ENCODE assay signal across 22 cellular contexts in genomic region chr12:25063873-25064598, GRCh38.
DNase-seq lines count a peak whose midpoint lies in the region; ATAC-seq and TF ChIP-seq lines count a peak whose summit lies in the region.
"Had no signal": no experiment of that assay in that cellular context is flagged by ENCODE, and none has a peak within 500 bp of the region (broad histone marks: within the 10 kb centered on the region; RNA-seq: fewer than 3 reads in every experiment).

No MANE protein-coding gene starts in this region.

- H4K20me1 ChIP-seq in DOHH2 (ENCODE audit: control insufficient read depth, insufficient read depth, low read depth, low read length): peaks cover 60% of the 10 kb centered on the region

- H3K4me3 ChIP-seq in DOHH2 (ENCODE audit: low read length): no peak overlapping the region
- H3K4me3 ChIP-seq in iPS-18a (ENCODE audit: low read length): peak overlapping the region; percentile 10
- H3K4me3 ChIP-seq: thyroid gland had no signal

- peaks cover 15% of the 10 kb centered on the region for H3K4me1 Mint-ChIP-seq in T-helper 17 cell
- H3K4me1 Mint-ChIP-seq: brain had no signal

- H3K9me3 ChIP-seq in DOHH2 (ENCODE audit: control insufficient read depth, insufficient read depth, low read length) (no peaks in the 10 kb centered on the region), T-helper 17 cell (ENCODE audit: control insufficient read depth, low read length, poor library complexity, severe bottlenecking) (no peaks in the 10 kb centered on the region), iPS-18a (ENCODE audit: control insufficient read depth, low read depth, low read length) (no peaks in the 10 kb centered on the region)
- H3K9me3 ChIP-seq: thyroid gland had no signal

- H3K4me1 ChIP-seq in DOHH2 (ENCODE audit: control insufficient read depth, low read length) (peaks cover 94% of the 10 kb centered on the region), iPS-18a (ENCODE audit: control insufficient read depth, low read depth, low read length) (peaks cover 18% of the 10 kb centered on the region)
- H3K4me1 ChIP-seq: thyroid gland had no signal

- H3K27me3 ChIP-seq in DOHH2 (ENCODE audit: control insufficient read depth, low read length): no peaks in the 10 kb centered on the region
- no peaks in the 10 kb centered on the region for H3K27me3 ChIP-seq in iPS-18a (ENCODE audit: control insufficient read depth, insufficient read depth, low read length)
- H3K27me3 ChIP-seq: thyroid gland had no signal

- DNase-seq in T-helper 17 cell: no peak
- no peak for DNase-seq in GF-D8 (lab: John Stamatoyannopoulos, UW)
- DNase-seq: activated CD4-positive, alpha-beta memory T cell treated with anti-CD3 and anti-CD28 coated beads for 36 hours; activated T-cell treated with anti-CD3 and anti-CD28 coated beads, Interleukin-2, amount 50 U/mL, for 24 hours; CD4-positive, alpha-beta T cell; HFFc6; midbrain; NCI-H2171; NCI-H69; OCI-M1; SHP77 treated with DMSO at 0.1 percent for 48 hours; stimulated activated naive CD4-positive, alpha-beta T cell treated with Interleukin-2 at 50 U/mL for 16 hours; thyroid gland had no signal

- H3K27me3 Mint-ChIP-seq in T-helper 17 cell: no peaks in the 10 kb centered on the region
- H3K27me3 Mint-ChIP-seq: activated CD4-positive, alpha-beta memory T cell treated with anti-CD3 and anti-CD28 coated beads for 36 hours; activated T-cell treated with anti-CD3 and anti-CD28 coated beads, Interleukin-2, amount 50 U/mL, for 24 hours; brain; CD4-positive, alpha-beta T cell had no signal

- H3K4me2 ChIP-seq in DOHH2 (ENCODE audit: low read length): 0 out of 2 replicates have a peak overlapping the region, but pooled peaks have one; percentile 8

- no peak for TF ChIP-seq CTCF in DOHH2 (IDR thresholded peaks at IDR 0.05; ENCODE audit: low read depth, low read length, poor library complexity, severe bottlenecking)

- H3K27ac ChIP-seq in DOHH2 (ENCODE audit: low read depth, low read length): 0 out of 2 replicates have a peak overlapping the region, but pooled peaks have one; percentile 25
- no peak overlapping the region for H3K27ac ChIP-seq in iPS-18a (ENCODE audit: low read length)
- H3K27ac ChIP-seq: thyroid gland, VCaP had no signal

- H3K79me2 ChIP-seq in DOHH2 (ENCODE audit: control insufficient read depth, low read length): peaks cover 100% of the 10 kb centered on the region

- peak overlapping the region; percentile 83 for H3K27ac Mint-ChIP-seq in T-helper 17 cell
- H3K27ac Mint-ChIP-seq: activated CD4-positive, alpha-beta memory T cell treated with anti-CD3 and anti-CD28 coated beads for 36 hours; activated T-cell treated with anti-CD3 and anti-CD28 coated beads, Interleukin-2, amount 50 U/mL, for 24 hours; brain; CD4-positive, alpha-beta T cell; HFFc6 had no signal

- H3K4me3 Mint-ChIP-seq in T-helper 17 cell: no peak overlapping the region
- H3K4me3 Mint-ChIP-seq: activated CD4-positive, alpha-beta memory T cell treated with anti-CD3 and anti-CD28 coated beads for 36 hours; activated T-cell treated with anti-CD3 and anti-CD28 coated beads, Interleukin-2, amount 50 U/mL, for 24 hours; brain; CD4-positive, alpha-beta T cell; HFFc6 had no signal

- H3K36me3 ChIP-seq in DOHH2 (ENCODE audit: control insufficient read depth, low read length) (peaks cover 100% of the 10 kb centered on the region), iPS-18a (ENCODE audit: control insufficient read depth, low read depth, low read length) (no peaks in the 10 kb centered on the region)
- H3K36me3 ChIP-seq: thyroid gland had no signal

- peaks cover 10% of the 10 kb centered on the region for H3K36me3 Mint-ChIP-seq in T-helper 17 cell (ENCODE audit: low read depth)
- H3K36me3 Mint-ChIP-seq: brain had no signal

- H3F3A ChIP-seq in DOHH2 (ENCODE audit: control insufficient read depth, insufficient read depth): peaks cover 72% of the 10 kb centered on the region

- ATAC-seq in GM21529 (IDR thresholded peaks at IDR 0.05; ENCODE audit: unreplicated experiment) (peak; percentile 49), T-helper 17 cell (no peak), HG03571 (IDR thresholded peaks at IDR 0.05; ENCODE audit: unreplicated experiment) (no peak), HG02798 (IDR thresholded peaks at IDR 0.05; ENCODE audit: poor library complexity, unreplicated experiment) (no peak), GM18519 (IDR thresholded peaks at IDR 0.05; ENCODE audit: low FRiP score, unreplicated experiment) (no peak)
- ATAC-seq: left lobe of liver had no signal

- no peaks in the 10 kb centered on the region for H3K9me2 ChIP-seq in DOHH2 (replicated peaks; ENCODE audit: control insufficient read depth, low read length)

- H3K9ac ChIP-seq in iPS-18a (ENCODE audit: low read length): no peak overlapping the region
